21 cellular contexts compared by ENCODE assay signal in genomic region chr15:74752011-74752410, GRCh38. TPM values are rescaled to one million over a fixed set of nuclear protein-coding genes. Genes with fewer than 3 reads are reported as not detected.
"Had no signal": no experiment of that assay in that cellular context is flagged by ENCODE, and none has a peak within 500 bp of the region (broad histone marks: within the 10 kb centered on the region; RNA-seq: fewer than 3 reads in every experiment).

No MANE protein-coding gene starts in this region.

- ATAC-seq: left lobe of liver; pancreas; right cardiac atrium; stimulated activated naive B cell treated with anti-CD40 and anti-IgM and Interleukin-4, amounts not matched to agents 10 μg/mL and 1 μg/mL and 100 μg/mL, for 72 hours; stimulated activated naive CD8-positive, alpha-beta T cell treated with anti-CD3 and anti-CD28 coated beads, Interleukin-15, amount 100 ng/mL, for 72 hours had no signal

- H3K4me3 Mint-ChIP-seq: stimulated activated naive B cell treated with anti-CD40 and anti-IgM and Interleukin-4, amounts not matched to agents 10 μg/mL and 1 μg/mL and 100 μg/mL, for 72 hours; stimulated activated naive CD8-positive, alpha-beta T cell treated with anti-CD3 and anti-CD28 coated beads, Interleukin-15, amount 100 ng/mL, for 72 hours had no signal

- H3K9me3 Mint-ChIP-seq: stimulated activated naive B cell treated with anti-CD40 and anti-IgM and Interleukin-4, amounts not matched to agents 10 μg/mL and 1 μg/mL and 100 μg/mL, for 72 hours; stimulated activated naive CD8-positive, alpha-beta T cell treated with anti-CD3 and anti-CD28 coated beads, Interleukin-15, amount 100 ng/mL, for 72 hours had no signal

- H3K27me3 Mint-ChIP-seq: stimulated activated naive CD8-positive, alpha-beta T cell treated with anti-CD3 and anti-CD28 coated beads, Interleukin-15, amount 100 ng/mL, for 72 hours had no signal

- DNase-seq: caudate nucleus; cortex of kidney; dorsolateral prefrontal cortex; effector CD8-positive, alpha-beta T cell; foreskin melanocyte; head of caudate nucleus; hippocampal formation; nucleus accumbens; right cardiac atrium; stimulated activated CD4-positive, alpha-beta T cell treated with anti-CD3 and anti-CD28 coated beads, Interleukin-4, amount 100 ng/mL, for 1 hour; stimulated activated CD8-positive, alpha-beta memory T cell treated with anti-CD3 and anti-CD28 coated beads, Interleukin-4, amount 100 ng/mL, for 48 hours; stimulated activated naive B cell treated with anti-CD40 and anti-IgM and Interleukin-4, amounts not matched to agents 10 μg/mL and 1 μg/mL and 100 μg/mL, for 72 hours; stimulated activated naive CD8-positive, alpha-beta T cell treated with anti-CD3 and anti-CD28 coated beads, Interleukin-15, amount 100 ng/mL, for 72 hours; testis; transverse colon had no signal

- H3K36me3 Mint-ChIP-seq: stimulated activated naive B cell treated with anti-CD40 and anti-IgM and Interleukin-4, amounts not matched to agents 10 μg/mL and 1 μg/mL and 100 μg/mL, for 72 hours had no signal

- H3K27ac Mint-ChIP-seq: progenitor cell of endocrine pancreas; stimulated activated naive B cell treated with anti-CD40 and anti-IgM and Interleukin-4, amounts not matched to agents 10 μg/mL and 1 μg/mL and 100 μg/mL, for 72 hours had no signal

RNA-seq across cellular contexts. Expression of gene CYP1A2, which starts 3.4 kb away (rescaled TPM):
- total RNA-seq: cerebellum, dorsolateral prefrontal cortex, myocyte, progenitor cell of endocrine pancreas, right cardiac atrium, subcutaneous adipose tissue, transverse colon had no signal

RNA-seq across cellular contexts. Expression of gene CYP1A1, which starts 26.7 kb away (rescaled TPM):
- total RNA-seq: myocyte had no signal
